ENCODE assay signal across 17 cellular contexts in genomic region chr15:29424118-29424517, GRCh38.
"Had no signal": no experiment of that assay in that cellular context is flagged by ENCODE, and none has a peak within 500 bp of the region (broad histone marks: within the 10 kb centered on the region; RNA-seq: fewer than 3 reads in every experiment).

No MANE protein-coding gene starts in this region.

- ATAC-seq: left ventricle myocardium superior, mucosa of descending colon had no signal

- H3K9ac ChIP-seq: neural progenitor cell had no signal

- H3K4me1 ChIP-seq: tibial artery had no signal

- H3K4me2 ChIP-seq: neural progenitor cell had no signal

- H3K36me3 ChIP-seq: neural progenitor cell, tibial artery had no signal

- H3K27me3 ChIP-seq: neural progenitor cell, tibial artery had no signal

- H3K9me3 ChIP-seq: mucosa of descending colon, tibial artery had no signal

- H3K4me3 ChIP-seq: mucosa of descending colon, neural progenitor cell, tibial artery had no signal

- DNase-seq: activated CD4-positive, alpha-beta T cell treated with anti-CD3 and anti-CD28 coated beads, Interleukin-2, amount 50 U/mL, for 4 hours; activated T-cell treated with anti-CD3 and anti-CD28 coated beads for 4 hours; cerebellar nuclear complex; effector CD8-positive, alpha-beta T cell; immature natural killer cell; kidney glomerular epithelial cell; left ventricle myocardium superior; mesenchymal stem cell; mucosa of descending colon; naive B cell; stimulated activated CD4-positive, alpha-beta T cell treated with anti-CD3 and anti-CD28 coated beads, Interleukin-12 subunit alpha, Interleukin-12 subunit beta, amount 100 ng/mL, for 4 hours; stimulated activated CD4-positive, alpha-beta T cell treated with anti-CD3 and anti-CD28 coated beads, Interleukin-1b, Interleukin-23, amount 100 ng/mL, for 48 hours; stimulated activated CD8-positive, alpha-beta memory T cell treated with anti-CD3 and anti-CD28 coated beads, Interleukin-4, amount 100 ng/mL, for 48 hours; stimulated activated naive CD4-positive, alpha-beta T cell treated with Interleukin-2 at 50 U/mL for 16 hours; T-helper 9 cell; tibial artery had no signal

- H2AFZ ChIP-seq: neural progenitor cell had no signal

- H3K27ac ChIP-seq: neural progenitor cell, tibial artery had no signal
